Comparison of ENCODE assay signal across 21 cellular contexts in genomic region chr15:66491846-66492245, GRCh38.
"Had no signal": no experiment of that assay in that cellular context is flagged by ENCODE, and none has a peak within 500 bp of the region (broad histone marks: within the 10 kb centered on the region; RNA-seq: fewer than 3 reads in every experiment).

No MANE protein-coding gene starts in this region.

- H3K27ac ChIP-seq: body of pancreas, colonic mucosa, hepatocyte, stomach, testis, upper lobe of right lung had no signal

- H3K27ac Mint-ChIP-seq: activated T-helper 1 cell treated with anti-CD3 and anti-CD28 coated beads, Interleukin-12 subunit alpha, Interleukin-12 subunit beta, Interleukin-2, Interleukin-4 antibody, amounts not matched to agents 30 ng/mL and 10 ng/mL and 1 ng/mL, durations not matched to agents 14 hours and 24 hours and 36 hours; memory B cell had no signal

- H3K36me3 ChIP-seq: colonic mucosa had no signal

- H3K9me3 ChIP-seq: body of pancreas, colonic mucosa, stomach, testis, upper lobe of right lung had no signal

- H3K4me3 ChIP-seq: body of pancreas, colonic mucosa, hepatocyte, stomach, testis, upper lobe of right lung had no signal

- H3K27me3 ChIP-seq: body of pancreas, colonic mucosa, hepatocyte, stomach, testis, upper lobe of right lung had no signal

- H3K4me2 ChIP-seq: hepatocyte had no signal

- DNase-seq: activated CD4-positive, alpha-beta T cell treated with anti-CD3 and anti-CD28 coated beads, Interleukin-2, amount 50 U/mL, for 1 hour; activated naive CD4-positive, alpha-beta T cell; amniotic stem cell; body of pancreas; central memory CD4-positive, alpha-beta T cell; colonic mucosa; kidney; left ventricle myocardium superior; natural killer cell; right cardiac atrium; small intestine; stimulated activated CD4-positive, alpha-beta T cell treated with anti-CD3 and anti-CD28 coated beads, Interleukin-4, amount 100 ng/mL, for 4 hours; stimulated activated CD8-positive, alpha-beta memory T cell treated with anti-CD3 and anti-CD28 coated beads, Interleukin-4, amount 100 ng/mL, for 48 hours; stomach; testis; upper lobe of right lung had no signal

- H3K4me3 Mint-ChIP-seq: activated T-helper 1 cell treated with anti-CD3 and anti-CD28 coated beads, Interleukin-12 subunit alpha, Interleukin-12 subunit beta, Interleukin-2, Interleukin-4 antibody, amounts not matched to agents 30 ng/mL and 10 ng/mL and 1 ng/mL, durations not matched to agents 14 hours and 24 hours and 36 hours; memory B cell; natural killer cell had no signal

- H3K27me3 Mint-ChIP-seq: memory B cell had no signal

- FAIRE-seq: kidney, small intestine had no signal

- H2AFZ ChIP-seq: hepatocyte had no signal

- H3K36me3 Mint-ChIP-seq: natural killer cell had no signal

- ATAC-seq: activated CD4-positive, CD25-positive, alpha-beta regulatory T cell treated with anti-CD3 and anti-CD28 coated beads, Interleukin-2, amount 50 U/mL, for 24 hours; body of pancreas; esophagus mucosa; left ventricle myocardium superior; natural killer cell; upper lobe of right lung had no signal

- H3K9me3 Mint-ChIP-seq: activated T-helper 1 cell treated with anti-CD3 and anti-CD28 coated beads, Interleukin-12 subunit alpha, Interleukin-12 subunit beta, Interleukin-2, Interleukin-4 antibody, amounts not matched to agents 30 ng/mL and 10 ng/mL and 1 ng/mL, durations not matched to agents 14 hours and 24 hours and 36 hours; memory B cell; natural killer cell had no signal
